8 cellular contexts compared by ENCODE assay signal in the genomic region with DNA sequence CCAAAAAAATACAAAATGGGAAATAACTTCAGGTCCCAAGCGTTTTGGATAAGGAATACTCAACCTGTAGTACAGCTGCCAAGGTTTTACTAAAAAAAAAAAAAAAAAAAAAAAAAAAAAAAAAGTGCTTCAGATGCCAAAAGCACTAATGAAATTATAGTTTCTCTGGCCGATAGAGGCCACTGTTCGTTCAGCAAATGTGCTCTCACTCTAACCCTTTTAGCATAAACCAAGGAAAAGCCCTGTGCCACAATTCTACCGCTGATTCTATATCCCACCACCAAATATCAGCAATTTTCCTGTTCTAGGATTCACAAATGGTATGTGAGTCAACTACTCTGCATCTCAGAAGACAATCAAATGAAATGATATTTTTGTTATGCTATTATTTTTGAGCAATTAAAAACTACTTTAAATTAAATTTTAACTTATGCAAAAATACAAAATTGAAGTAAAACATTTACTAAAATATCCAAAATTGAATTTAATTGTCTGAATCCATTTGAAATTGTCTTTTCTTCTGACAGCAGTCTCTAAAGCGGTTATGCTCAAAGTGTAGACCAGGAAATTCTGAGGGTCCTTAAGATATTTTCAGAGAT.
DNase-seq lines count a peak whose midpoint lies in the region; FAIRE-seq and TF ChIP-seq lines count a peak whose summit lies in the region.

No MANE protein-coding gene starts in this region.

- H3K9ac ChIP-seq in KMS-11 (no peak overlapping the region), SK-N-SH (no peak overlapping the region)

- H3K27me3 ChIP-seq in KMS-11 (ENCODE audit: insufficient read depth, low read depth) (no peaks in the 10 kb centered on the region), SK-N-SH (ENCODE audit: insufficient read depth) (no peaks in the 10 kb centered on the region)

- no peaks in the 10 kb centered on the region for H3K9me3 ChIP-seq in SK-N-SH

- H3K9me3 Mint-ChIP-seq in neural crest cell: peaks cover 6% of the 10 kb centered on the region

- H2AFZ ChIP-seq in KMS-11 (ENCODE audit: low read depth) (no peak overlapping the region), SK-N-SH (ENCODE audit: low read depth) (no peak overlapping the region)

- peak; percentile 53 for DNase-seq in Daoy (ENCODE audit: low read depth)
- DNase-seq in SK-N-SH: peak; percentile 54
- DNase-seq in fibroblast of peridontal ligament (ENCODE audit: extremely low read depth): peak; percentile 85
- DNase-seq in neural crest cell (ENCODE audit: low read depth, low spot score): no peak
- DNase-seq in GM19240 (ENCODE audit: insufficient read length, low spot score): no peak
- DNase-seq in UCSD-AML1 (lab: John Stamatoyannopoulos, UW; ENCODE audit: unreplicated experiment): no peak

- peaks cover 18% of the 10 kb centered on the region for H3K4me1 Mint-ChIP-seq in neural crest cell

- TF ChIP-seq CTCF in KMS-11 (conservative IDR thresholded peaks at IDR 0.05; ENCODE audit: low read depth, low read length): peak; percentile 19; the same call in 1 of the 2 replicates
- TF ChIP-seq CTCF in SK-N-SH (IDR thresholded peaks at IDR 0.05): peak; percentile 68
- peak; percentile 70 for TF ChIP-seq CTCF in neural crest cell (conservative IDR thresholded peaks at IDR 0.05)

- no peak overlapping the region for H3K4me3 ChIP-seq in KMS-11 (IDR thresholded peaks at IDR 0.05; ENCODE audit: insufficient read depth, low read depth, low read length)
- H3K4me3 ChIP-seq in SK-N-SH (ENCODE audit: low read depth in 2 of 2, low read length in 1 of 2): no peak overlapping the region

- WGBS in SK-N-SH (ENCODE audit: low lambda C conversion rate): 35% methylated on average over 5 of the region's 5 CpGs

- H3K9me2 ChIP-seq in SK-N-SH: no peaks in the 10 kb centered on the region

- H3K27me3 Mint-ChIP-seq in neural crest cell (ENCODE audit: low read depth): no peaks in the 10 kb centered on the region

- H3K79me2 ChIP-seq in KMS-11 (ENCODE audit: insufficient read depth, low read depth) (0 out of 2 replicates have a peak, but pooled peaks cover 3% of the 10 kb centered on the region), SK-N-SH (ENCODE audit: insufficient read depth) (peaks cover 3% of the 10 kb centered on the region; the same call in 1 of the 2 replicates)

- TF ChIP-seq RAD21 in SK-N-SH (IDR thresholded peaks at IDR 0.05; ENCODE audit: low read length): peak; percentile 82

- no peak overlapping the region for H3K27ac Mint-ChIP-seq in neural crest cell (ENCODE audit: unreplicated experiment)

- peak; percentile 93 for FAIRE-seq in A204.1 (lab: Jason Lieb, UNC)

- H3K4me3 Mint-ChIP-seq in neural crest cell: no peak overlapping the region

- no peaks in the 10 kb centered on the region for H3K4me1 ChIP-seq in KMS-11 (ENCODE audit: low read depth, poor library complexity, severe bottlenecking)
- H3K4me1 ChIP-seq in SK-N-SH (ENCODE audit: control insufficient read depth in 1 of 2, insufficient read depth in 2 of 2, low read depth in 1 of 2, low read length in 1 of 2): no peaks in the 10 kb centered on the region

- CTCF ChIA-PET in SK-N-SH (lab: Yijun Ruan, JAX): interaction anchor here (1.8 kb wide), 1 partner anchor 86 kb away, joined by 5 read pairs; no protein-coding TSS in a partner anchor

- H3K4me2 ChIP-seq in KMS-11: no peak overlapping the region
- no peak overlapping the region for H3K4me2 ChIP-seq in SK-N-SH

- H3K36me3 Mint-ChIP-seq in neural crest cell (ENCODE audit: low read depth): peaks cover 22% of the 10 kb centered on the region

- H3K36me3 ChIP-seq in KMS-11 (ENCODE audit: insufficient read depth): no peaks in the 10 kb centered on the region
- peaks cover 2 to 34% of the 10 kb centered on the region in 2 experiments for H3K36me3 ChIP-seq in SK-N-SH (replicated peaks in 1 of 2; ENCODE audit: control insufficient read depth in 1 of 2, insufficient read depth in 2 of 2, low read length in 1 of 2)

- H3K27ac ChIP-seq in KMS-11 (no peak overlapping the region), SK-N-SH (ENCODE audit: low read depth in 2 of 2, low read length in 1 of 2) (no peak overlapping the region)

- H4K20me1 ChIP-seq in KMS-11 (ENCODE audit: insufficient read depth) (no peaks in the 10 kb centered on the region), SK-N-SH (ENCODE audit: insufficient read depth) (no peaks in the 10 kb centered on the region)

- POLR2A ChIA-PET in SK-N-SH (lab: Yijun Ruan, JAX): no interaction called here

- no peak for TF ChIP-seq EP300 in SK-N-SH (IDR thresholded peaks at IDR 0.05; ENCODE audit: borderline replicate concordance in 1 of 2, low read depth in 1 of 2, low read length in 1 of 2)

- H3F3A ChIP-seq in SK-N-SH (replicated peaks; ENCODE audit: insufficient read depth): no peaks in the 10 kb centered on the region

TF ChIP-seq in SK-N-SH, 30 proteins besides CTCF, POLR2A, EP300 and RAD21:
- TF ChIP-seq JUND (IDR thresholded peaks at IDR 0.05): no peak
- peak; percentile 58; the same call in 1 of the 2 replicates for TF ChIP-seq NFIC (IDR thresholded peaks at IDR 0.05; ENCODE audit: borderline replicate concordance)
- peak; percentile 48 for TF ChIP-seq SMC3 (IDR thresholded peaks at IDR 0.05; ENCODE audit: low read depth, low read length)

Comparison
In these comparisons a context has a peak if more than half of its experiments do, and no peak if none do; other contexts are left out.
1. DNase-seq: peak in Daoy (single experiment), SK-N-SH (single experiment) and fibroblast of peridontal ligament (single experiment); none in neural crest cell (single experiment), GM19240 (single experiment) and UCSD-AML1 (single experiment).
2. CTCF ChIP-seq: peak in every context shown above with its lines; median percentile 70 in neural crest cell; 68 in SK-N-SH; 19 in KMS-11.